In the genomic region with DNA sequence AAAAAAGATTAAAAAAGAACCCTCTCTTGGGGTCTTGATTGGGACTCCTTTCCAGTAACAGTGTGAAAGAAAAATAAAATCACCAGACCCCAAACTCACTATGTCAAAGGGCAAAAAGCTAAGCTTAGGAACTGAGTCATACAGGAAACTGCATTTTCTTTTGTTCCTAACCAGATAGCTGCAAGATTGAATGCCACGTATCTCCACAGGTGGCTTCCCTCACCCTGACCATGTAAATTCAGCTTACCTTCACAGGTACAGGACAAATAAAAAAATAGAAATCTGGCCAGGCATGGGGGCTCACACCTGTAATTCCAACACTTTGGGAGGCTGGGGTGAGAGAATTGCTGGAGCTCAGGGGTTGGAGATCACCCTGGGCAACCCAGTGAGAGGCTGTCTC, we compare ENCODE assay signal across 19 cellular contexts. TPM values are rescaled to one million over a fixed set of nuclear protein-coding genes. Genes with fewer than 3 reads are reported as not detected.
DNase-seq lines count a peak whose midpoint lies in the region; ATAC-seq, FAIRE-seq and TF ChIP-seq lines count a peak whose summit lies in the region.
"Had no signal": no experiment of that assay in that cellular context is flagged by ENCODE, and none has a peak within 500 bp of the region (broad histone marks: within the 10 kb centered on the region; RNA-seq: fewer than 3 reads in every experiment).

No MANE protein-coding gene starts in this region.

- H3K79me2 ChIP-seq in OCI-LY7 (ENCODE audit: insufficient read depth, low read depth, low read length) (no peaks in the 10 kb centered on the region), SK-N-SH (ENCODE audit: insufficient read depth) (no peaks in the 10 kb centered on the region)

- H3K4me3 ChIP-seq in OCI-LY7 (ENCODE audit: low read depth, low read length, poor library complexity, severe bottlenecking) (no peak overlapping the region), bronchial epithelial cell (ENCODE audit: low read depth, low read length) (no peak overlapping the region), SK-N-SH (ENCODE audit: low read depth in 2 of 2, low read length in 1 of 2) (no peak overlapping the region)
- H3K4me3 ChIP-seq: SJCRH30, upper lobe of left lung had no signal

- H2AFZ ChIP-seq in OCI-LY7 (ENCODE audit: low read length) (no peak overlapping the region), SK-N-SH (ENCODE audit: low read depth) (no peak overlapping the region)

- peak; percentile 73 for ATAC-seq in activated CD4-positive, alpha-beta T cell treated with anti-CD3 and anti-CD28 coated beads for 36 hours
- ATAC-seq in SK-N-SH treated with all-trans-retinoic acid at 6 μM for 48 hours = no peak
- ATAC-seq: left colon had no signal

- TF ChIP-seq RAD21 in SK-N-SH (IDR thresholded peaks at IDR 0.05; ENCODE audit: low read length) = no peak

- H3K27me3 ChIP-seq in bronchial epithelial cell (ENCODE audit: control insufficient read depth, insufficient read depth, low read length) = no peaks in the 10 kb centered on the region
- H3K27me3 ChIP-seq in SK-N-SH (ENCODE audit: insufficient read depth) = no peaks in the 10 kb centered on the region
- H3K27me3 ChIP-seq: SJCRH30, upper lobe of left lung had no signal

- TF ChIP-seq CTCF in OCI-LY7 (conservative IDR thresholded peaks at IDR 0.05; ENCODE audit: low read length) (no peak), bronchial epithelial cell (IDR thresholded peaks at IDR 0.05; ENCODE audit: insufficient read depth, low read length, severe bottlenecking) (no peak), progenitor cell of endocrine pancreas (IDR thresholded peaks at IDR 0.05; ENCODE audit: unreplicated experiment) (no peak), SK-N-SH (IDR thresholded peaks at IDR 0.05) (no peak)

- H3K4me2 ChIP-seq in OCI-LY7 (ENCODE audit: low read length) (peak overlapping the region; percentile 25; the same call in 1 of the 2 replicates), SK-N-SH (no peak overlapping the region)

- DNase-seq in activated CD4-positive, alpha-beta T cell treated with anti-CD3 and anti-CD28 coated beads for 36 hours = no peak
- DNase-seq in activated CD4-positive, alpha-beta T cell treated with anti-CD3 and anti-CD28 coated beads, Interleukin-2, amount 50 U/mL, for 1 hour = no peak
- peak; percentile 18 for DNase-seq in OCI-LY7 (ENCODE audit: low spot score)
- peak; percentile 61 for DNase-seq in bronchial epithelial cell (ENCODE audit: low read depth)
- DNase-seq in renal cortical epithelial cell (ENCODE audit: low read depth) = peak; percentile 23
- no peak for DNase-seq in progenitor cell of endocrine pancreas (ENCODE audit: low spot score, unreplicated experiment)
- no peak for DNase-seq in SK-N-SH
- DNase-seq: activated CD4-positive, alpha-beta T cell treated with anti-CD3 and anti-CD28 coated beads, Interleukin-2, amount 50 U/mL, for 48 hours; CD4-positive, alpha-beta T cell; hippocampal formation; left colon; NCI-H1105 treated with DMSO at 0.1 percent for 48 hours; SJCRH30; stimulated activated CD4-positive, alpha-beta T cell treated with anti-CD3 and anti-CD28 coated beads, Interleukin-4, amount 100 ng/mL, for 4 hours; upper lobe of left lung had no signal

- H3K9me3 Mint-ChIP-seq in activated CD4-positive, alpha-beta T cell treated with anti-CD3 and anti-CD28 coated beads for 36 hours (ENCODE audit: low read depth) = no peaks in the 10 kb centered on the region
- no peaks in the 10 kb centered on the region for H3K9me3 Mint-ChIP-seq in progenitor cell of endocrine pancreas (ENCODE audit: low read depth)
- H3K9me3 Mint-ChIP-seq: CD4-positive, alpha-beta T cell; dendritic cell treated with granulocyte-macrophage colony-stimulating factor and Interleukin-4, amounts not matched to agents 40 ng/mL and 50 ng/mL, for 4 days had no signal

- H3K9me2 ChIP-seq in OCI-LY7 (ENCODE audit: insufficient read depth, low read length) (no peaks in the 10 kb centered on the region), SK-N-SH (no peaks in the 10 kb centered on the region)

- no peak for FAIRE-seq in bronchial epithelial cell (lab: Jason Lieb, UNC)
- FAIRE-seq: astrocyte had no signal

- WGBS in SK-N-SH (ENCODE audit: low lambda C conversion rate) = 56% methylated on average over 1 of the region's 1 CpG

- no peaks in the 10 kb centered on the region for H3K36me3 Mint-ChIP-seq in activated CD4-positive, alpha-beta T cell treated with anti-CD3 and anti-CD28 coated beads for 36 hours (ENCODE audit: low read depth)
- H3K36me3 Mint-ChIP-seq in progenitor cell of endocrine pancreas (ENCODE audit: insufficient read depth) = no peaks in the 10 kb centered on the region

- H3F3A ChIP-seq in SK-N-SH (replicated peaks; ENCODE audit: insufficient read depth) = no peaks in the 10 kb centered on the region

- H3K36me3 ChIP-seq in OCI-LY7 (ENCODE audit: insufficient read depth, low read length) (no peaks in the 10 kb centered on the region), bronchial epithelial cell (ENCODE audit: control insufficient read depth, insufficient read depth, low read length) (no peaks in the 10 kb centered on the region), SK-N-SH (replicated peaks in 1 of 2; ENCODE audit: control insufficient read depth in 1 of 2, insufficient read depth in 2 of 2, low read length in 1 of 2) (no peaks in the 10 kb centered on the region)
- H3K36me3 ChIP-seq: SJCRH30, upper lobe of left lung had no signal

- no peak overlapping the region for H3K9ac ChIP-seq in SK-N-SH

- peaks cover 12% of the 10 kb centered on the region for H3K9me3 ChIP-seq in OCI-LY7 (ENCODE audit: low read length)
- no peaks in the 10 kb centered on the region for H3K9me3 ChIP-seq in SK-N-SH
- H3K9me3 ChIP-seq: SJCRH30, upper lobe of left lung had no signal

- H4K20me1 ChIP-seq in OCI-LY7 (ENCODE audit: insufficient read depth, low read length) (no peaks in the 10 kb centered on the region), SK-N-SH (ENCODE audit: insufficient read depth) (no peaks in the 10 kb centered on the region)

- H3K4me3 Mint-ChIP-seq in activated CD4-positive, alpha-beta T cell treated with anti-CD3 and anti-CD28 coated beads for 36 hours = no peak overlapping the region
- H3K4me3 Mint-ChIP-seq in progenitor cell of endocrine pancreas (ENCODE audit: low read depth) = no peak overlapping the region
- H3K4me3 Mint-ChIP-seq: CD4-positive, alpha-beta T cell; dendritic cell treated with granulocyte-macrophage colony-stimulating factor and Interleukin-4, amounts not matched to agents 40 ng/mL and 50 ng/mL, for 4 days; IgD-negative memory B cell had no signal

- CTCF ChIA-PET in activated CD4-positive, alpha-beta T cell treated with anti-CD3 and anti-CD28 coated beads for 36 hours (lab: Charles Lee) = interaction anchor here (0.7 to 1.1 kb wide), 2 partner anchors 12 to 32 kb away, joined by 3 read pairs; a partner anchor contains a TSS
- CTCF ChIA-PET in OCI-LY7 (lab: Charles Lee; ENCODE audit: unreplicated experiment) (no interaction called here), SK-N-SH (lab: Yijun Ruan, JAX) (interaction anchor here (0.6 to 1.5 kb wide), 5 partner anchors 11 to 260 kb away, joined by 3 read pairs; no protein-coding TSS in a partner anchor)

- H3K4me1 Mint-ChIP-seq in activated CD4-positive, alpha-beta T cell treated with anti-CD3 and anti-CD28 coated beads for 36 hours = peaks cover 3% of the 10 kb centered on the region
- peaks cover 3% of the 10 kb centered on the region for H3K4me1 Mint-ChIP-seq in progenitor cell of endocrine pancreas (ENCODE audit: low read depth)

- H3K27ac ChIP-seq in OCI-LY7 (ENCODE audit: low read depth, low read length, poor library complexity, severe bottlenecking) (no peak overlapping the region), SK-N-SH (ENCODE audit: low read depth in 2 of 2, low read length in 1 of 2) (no peak overlapping the region)
- H3K27ac ChIP-seq: SJCRH30, upper lobe of left lung had no signal

- intact Hi-C loops in activated CD4-positive, alpha-beta T cell treated with anti-CD3 and anti-CD28 coated beads for 36 hours (cut with DNase I, micrococcal nuclease) = no loop called here
- intact Hi-C loops in OCI-LY7 (cut with micrococcal nuclease; ENCODE audit: unreplicated experiment) = no loop called here

- no TSS peak for BruUV-seq in OCI-LY7 (replicated peaks; lab: Mats Ljungman, UMichigan)

- no peak overlapping the region for H3K27ac Mint-ChIP-seq in activated CD4-positive, alpha-beta T cell treated with anti-CD3 and anti-CD28 coated beads for 36 hours
- no peak overlapping the region for H3K27ac Mint-ChIP-seq in progenitor cell of endocrine pancreas
- H3K27ac Mint-ChIP-seq: CD4-positive, alpha-beta T cell; dendritic cell treated with granulocyte-macrophage colony-stimulating factor and Interleukin-4, amounts not matched to agents 40 ng/mL and 50 ng/mL, for 4 days; IgD-negative memory B cell had no signal

- POLR2A ChIA-PET in activated CD4-positive, alpha-beta T cell treated with anti-CD3 and anti-CD28 coated beads for 36 hours (lab: Charles Lee) = no interaction called here
- POLR2A ChIA-PET in OCI-LY7 (lab: Charles Lee) (interaction anchor here (0.6 to 1.0 kb wide), 7 partner anchors 10 to 528 kb away, joined by 3 to 8 read pairs (median 4); no protein-coding TSS in a partner anchor), SK-N-SH (lab: Yijun Ruan, JAX) (no interaction called here)

- no peaks in the 10 kb centered on the region for H3K27me3 Mint-ChIP-seq in activated CD4-positive, alpha-beta T cell treated with anti-CD3 and anti-CD28 coated beads for 36 hours
- peaks cover 12% of the 10 kb centered on the region for H3K27me3 Mint-ChIP-seq in progenitor cell of endocrine pancreas

- TF ChIP-seq EP300 in SK-N-SH (IDR thresholded peaks at IDR 0.05; ENCODE audit: borderline replicate concordance in 1 of 2, low read depth in 1 of 2, low read length in 1 of 2) = no peak

- H3K4me1 ChIP-seq in OCI-LY7 (ENCODE audit: insufficient read depth, low read length, poor library complexity, severe bottlenecking) (peaks cover 7% of the 10 kb centered on the region), SK-N-SH (ENCODE audit: control insufficient read depth in 1 of 2, insufficient read depth in 2 of 2, low read depth in 1 of 2, low read length in 1 of 2) (peaks cover 0 to 3% of the 10 kb centered on the region in 2 experiments; a peak in 1 of 4 replicates)
- H3K4me1 ChIP-seq: SJCRH30, upper lobe of left lung had no signal

RNA-seq across cellular contexts. Expression of a gene that starts 32.5 kb away (rescaled TPM):
- 100 to 1,000 TPM; 441 to 496 TPM for total RNA-seq in activated CD4-positive, alpha-beta T cell treated with anti-CD3 and anti-CD28 coated beads for 36 hours
- 202 and 231 TPM in 2 replicates for total RNA-seq in OCI-LY7 (2014; rRNA removed; shearing (Covaris generic))
- total RNA-seq in OCI-LY7 (2022) (329 and 345 TPM in 2 replicates), bronchial epithelial cell (370 and 440 TPM in 2 replicates), renal cortical epithelial cell (332 and 407 TPM in 2 replicates), progenitor cell of endocrine pancreas (213 and 220 TPM in 2 replicates)
- polyA plus RNA-seq in SK-N-SH (2012; rRNA removed) = 443 and 468 TPM in 2 replicates
- 373 and 432 TPM in 2 replicates for polyA plus RNA-seq in SK-N-SH (2012; cell fraction: cytosol; rRNA removed)
- polyA plus RNA-seq in SK-N-SH (2012; cell fraction: nucleus; rRNA removed) = 258 and 306 TPM in 2 replicates

RNA-seq across cellular contexts. Expression of a gene that starts 58.1 kb away (rescaled TPM):
- 10 to 100 TPM; 12.5 to 14.8 TPM for total RNA-seq in activated CD4-positive, alpha-beta T cell treated with anti-CD3 and anti-CD28 coated beads for 36 hours
- total RNA-seq in OCI-LY7 (2014; rRNA removed; shearing (Covaris generic)) = 21.9 and 31.7 TPM in 2 replicates
- total RNA-seq in OCI-LY7 (2022) = 59.7 and 67.3 TPM in 2 replicates
- 11.6 and 16.6 TPM in 2 replicates for total RNA-seq in bronchial epithelial cell
- 40.8 and 69.2 TPM in 2 replicates for total RNA-seq in renal cortical epithelial cell
- total RNA-seq in progenitor cell of endocrine pancreas = 62.7 and 65.1 TPM in 2 replicates
- 64.4 and 86.6 TPM in 2 replicates for polyA plus RNA-seq in SK-N-SH (2012; rRNA removed)
- polyA plus RNA-seq in SK-N-SH (2012; cell fraction: cytosol; rRNA removed) = 46.4 and 70.1 TPM in 2 replicates
- 118 and 178 TPM in 2 replicates for polyA plus RNA-seq in SK-N-SH (2012; cell fraction: nucleus; rRNA removed)

Comparison
In these comparisons a context has a peak if more than half of its experiments do, and no peak if none do; other contexts are left out.
1. DNase-seq: peak in OCI-LY7 (single experiment), bronchial epithelial cell (single experiment) and renal cortical epithelial cell (single experiment); none in activated CD4-positive, alpha-beta T cell treated with anti-CD3 and anti-CD28 coated beads for 36 hours (single experiment), activated CD4-positive, alpha-beta T cell treated with anti-CD3 and anti-CD28 coated beads, Interleukin-2, amount 50 U/mL, for 1 hour (single experiment), progenitor cell of endocrine pancreas (single experiment) and SK-N-SH (single experiment).